ENCODE assay signal across 22 cellular contexts in genomic region chr1:170804419-170804818, GRCh38.
"Had no signal": no experiment of that assay in that cellular context is flagged by ENCODE, and none has a peak within 500 bp of the region (broad histone marks: within the 10 kb centered on the region; RNA-seq: fewer than 3 reads in every experiment).

No MANE protein-coding gene starts in this region.

- DNase-seq: islet precursor cell; left lung; lower lobe of right lung; mammary epithelial cell; mesenchymal stem cell; naive B cell; natural killer cell; pancreas; posterior cingulate gyrus; retina; right cardiac atrium; spleen; stimulated activated CD4-positive, alpha-beta T cell treated with anti-CD3 and anti-CD28 coated beads, Interleukin-4, amount 100 ng/mL, for 24 hours; stimulated activated naive CD4-positive, alpha-beta T cell; uterus had no signal

- H3K27ac ChIP-seq: left lung, lower lobe of right lung, pancreas, prostate gland, skin epidermis, spleen, suprapubic skin, thoracic aorta, tibial nerve, uterus had no signal

- H3K9me3 ChIP-seq: left lung, lower lobe of right lung, pancreas, prostate gland, spleen, suprapubic skin, thoracic aorta, tibial nerve, uterus had no signal

- ATAC-seq: left lung; lower lobe of right lung; natural killer cell; pancreas; right cardiac atrium; sciatic nerve; stimulated activated effector memory CD8-positive, alpha-beta T cell treated with anti-CD3 and anti-CD28 coated beads, Interleukin-12 subunit alpha, Interleukin-12 subunit beta, amount 100 ng/mL, for 72 hours had no signal

- H3K27me3 ChIP-seq: left lung, pancreas, suprapubic skin, tibial nerve, uterus had no signal

- H3K4me1 ChIP-seq: left lung, pancreas, prostate gland, spleen, uterus had no signal

- FAIRE-seq: pancreas had no signal

- H3K36me3 ChIP-seq: left lung, lower lobe of right lung, pancreas, prostate gland, spleen, suprapubic skin, thoracic aorta, tibial nerve, uterus had no signal

- H3K4me3 ChIP-seq: left lung, lower lobe of right lung, pancreas, prostate gland, skin epidermis, spleen, suprapubic skin, thoracic aorta, tibial nerve, uterus had no signal
